Comparison of ENCODE assay signal across 19 cellular contexts in genomic region chr15:42891569-42891968, GRCh38. TPM values are rescaled to one million over a fixed set of nuclear protein-coding genes. Genes with fewer than 3 reads are reported as not detected.
DNase-seq lines count a peak whose midpoint lies in the region; ATAC-seq and TF ChIP-seq lines count a peak whose summit lies in the region.
"Had no signal": no experiment of that assay in that cellular context is flagged by ENCODE, and none has a peak within 500 bp of the region (broad histone marks: within the 10 kb centered on the region; RNA-seq: fewer than 3 reads in every experiment).

No MANE protein-coding gene starts in this region.

- no peak for DNase-seq in activated CD4-positive, CD25-positive, alpha-beta regulatory T cell treated with anti-CD3 and anti-CD28 coated beads, Interleukin-2, amount 50 U/mL, for 72 hours
- DNase-seq in WTC11 (ENCODE audit: low spot score) (no peak), foreskin fibroblast (peak; percentile 7 to 49), stromal cell of bone marrow (ENCODE audit: low read depth) (peak; percentile 29), NCI-H1105 treated with DMSO at 0.1 percent for 48 hours (lab: John Stamatoyannopoulos, UW) (no peak), MV-4-11 (lab: John Stamatoyannopoulos, UW) (no peak)
- DNase-seq: 8988T; activated CD4-positive, alpha-beta memory T cell treated with anti-CD3 and anti-CD28 coated beads, Interleukin-2, amount 10 ng/mL, durations not matched to agents 7 days and 5 days; activated T-cell treated with anti-CD3 and anti-CD28 coated beads, Interleukin-2, amount 50 U/mL, for 72 hours; head of caudate nucleus; NCI-H1417; NCI-H2227 treated with DMSO at 0.1 percent for 48 hours; occipital lobe; SIG-M5; small intestine had no signal

- POLR2A ChIA-PET in WTC11 (lab: Charles Lee), result no interaction called here

- CTCF ChIA-PET in WTC11 (lab: Charles Lee), result interaction anchor here (0.6 to 2.9 kb wide), 4 partner anchors 14 to 1383 kb away, joined by 3 to 9 read pairs (median 4); no protein-coding TSS in a partner anchor

- peak overlapping the region; percentile 90 for H3K27ac Mint-ChIP-seq in WTC11
- H3K27ac Mint-ChIP-seq: activated CD4-positive, alpha-beta memory T cell treated with anti-CD3 and anti-CD28 coated beads, Interleukin-2, amount 10 ng/mL, durations not matched to agents 7 days and 5 days; activated T-cell treated with anti-CD3 and anti-CD28 coated beads, Interleukin-2, amount 50 U/mL, for 72 hours had no signal

- peaks cover 14% of the 10 kb centered on the region for H3K36me3 Mint-ChIP-seq in WTC11

- H3K4me1 Mint-ChIP-seq in WTC11, result peaks cover 10% of the 10 kb centered on the region
- H3K4me1 Mint-ChIP-seq: activated CD4-positive, alpha-beta memory T cell treated with anti-CD3 and anti-CD28 coated beads, Interleukin-2, amount 10 ng/mL, durations not matched to agents 7 days and 5 days had no signal

- ATAC-seq in activated CD4-positive, CD25-positive, alpha-beta regulatory T cell treated with anti-CD3 and anti-CD28 coated beads, Interleukin-2, amount 50 U/mL, for 24 hours, result peak; percentile 35 to 49
- no peak for ATAC-seq in WTC11
- ATAC-seq in GM18873 (IDR thresholded peaks at IDR 0.05; ENCODE audit: low FRiP score, unreplicated experiment), result no peak
- ATAC-seq: activated T-cell treated with anti-CD3 and anti-CD28 coated beads, Interleukin-2, amount 50 U/mL, for 72 hours; K562 had no signal

- no peaks in the 10 kb centered on the region for H3K27me3 Mint-ChIP-seq in WTC11 (ENCODE audit: low read depth)
- H3K27me3 Mint-ChIP-seq: activated CD4-positive, alpha-beta memory T cell treated with anti-CD3 and anti-CD28 coated beads, Interleukin-2, amount 10 ng/mL, durations not matched to agents 7 days and 5 days had no signal

- H3K4me3 ChIP-seq in foreskin fibroblast (ENCODE audit: low read depth in 1 of 2, low read length in 2 of 2), result no peak overlapping the region
- H3K4me3 ChIP-seq: K562, tibial nerve had no signal

- peaks cover 14% of the 10 kb centered on the region for H3K9me3 Mint-ChIP-seq in WTC11

- H3K4me3 Mint-ChIP-seq in WTC11, result no peak overlapping the region
- H3K4me3 Mint-ChIP-seq: activated CD4-positive, alpha-beta memory T cell treated with anti-CD3 and anti-CD28 coated beads, Interleukin-2, amount 10 ng/mL, durations not matched to agents 7 days and 5 days; activated T-cell treated with anti-CD3 and anti-CD28 coated beads, Interleukin-2, amount 50 U/mL, for 72 hours had no signal

- TF ChIP-seq CTCF in WTC11 (IDR thresholded peaks at IDR 0.05) (no peak), foreskin fibroblast (IDR thresholded peaks at IDR 0.05; ENCODE audit: low read depth, low read length) (no peak)

TF ChIP-seq in WTC11, 78 proteins besides CTCF, POLR2A, EP300 and RAD21:
- TF ChIP-seq ZNF423 (CRISPR knock-in tag; IDR thresholded peaks at IDR 0.05), result no peak
- TF ChIP-seq HMGA2 (CRISPR knock-in tag; IDR thresholded peaks at IDR 0.05), result no peak
- no peak for TF ChIP-seq ZNF121 (CRISPR knock-in tag; IDR thresholded peaks at IDR 0.05)
- TF ChIP-seq USF2 (CRISPR knock-in tag; IDR thresholded peaks at IDR 0.05), result no peak
- TF ChIP-seq MXD4 (CRISPR knock-in tag; IDR thresholded peaks at IDR 0.05; ENCODE audit: borderline replicate concordance), result no peak
- TF ChIP-seq MAX (CRISPR knock-in tag; IDR thresholded peaks at IDR 0.05), result no peak
- no peak for TF ChIP-seq E2F4 (CRISPR knock-in tag; IDR thresholded peaks at IDR 0.05; ENCODE audit: borderline replicate concordance, low read depth)
- no peak for TF ChIP-seq GTF2I (CRISPR knock-in tag; conservative IDR thresholded peaks at IDR 0.05)
- no peak for TF ChIP-seq ZNF425 (CRISPR knock-in tag; conservative IDR thresholded peaks at IDR 0.05)
- TF ChIP-seq ZNF416 (CRISPR knock-in tag; IDR thresholded peaks at IDR 0.05), result no peak
- TF ChIP-seq ARID4B (CRISPR knock-in tag; IDR thresholded peaks at IDR 0.05; ENCODE audit: borderline replicate concordance), result no peak
- TF ChIP-seq KAT7 (CRISPR knock-in tag; IDR thresholded peaks at IDR 0.05; ENCODE audit: borderline replicate concordance), result no peak
- no peak for TF ChIP-seq ZNF396 (CRISPR knock-in tag; IDR thresholded peaks at IDR 0.05; ENCODE audit: borderline replicate concordance)
- TF ChIP-seq ZNF232 (CRISPR knock-in tag; IDR thresholded peaks at IDR 0.05), result no peak
- TF ChIP-seq FOXK1 (CRISPR knock-in tag; IDR thresholded peaks at IDR 0.05), result no peak
- no peak for TF ChIP-seq ELF4 (CRISPR knock-in tag; IDR thresholded peaks at IDR 0.05; ENCODE audit: low read depth)
- TF ChIP-seq NR1H2 (CRISPR knock-in tag; IDR thresholded peaks at IDR 0.05), result no peak
- TF ChIP-seq FOXP1 (CRISPR knock-in tag; IDR thresholded peaks at IDR 0.05; ENCODE audit: borderline replicate concordance), result no peak
- no peak for TF ChIP-seq CREB1 (CRISPR knock-in tag; IDR thresholded peaks at IDR 0.05)
- no peak for TF ChIP-seq ZNF671 (CRISPR knock-in tag; IDR thresholded peaks at IDR 0.05)
TF ChIP-seq in WTC11: peak in this region for 0.

RNA-seq across cellular contexts. Expression of gene TTBK2, which starts 29.0 kb away (rescaled TPM):
- total RNA-seq in WTC11 (2021), result 18.6 to 21.9 TPM (median 21.5 TPM) in 3 replicates

Comparison
In these comparisons a context has a peak if more than half of its experiments do, and no peak if none do; other contexts are left out.
1. ATAC-seq: peak in activated CD4-positive, CD25-positive, alpha-beta regulatory T cell treated with anti-CD3 and anti-CD28 coated beads, Interleukin-2, amount 50 U/mL, for 24 hours (2 of 2); none in WTC11 (single experiment) and GM18873 (single experiment).
2. DNase-seq: peak in foreskin fibroblast (2 of 2) and stromal cell of bone marrow (single experiment); none in activated CD4-positive, CD25-positive, alpha-beta regulatory T cell treated with anti-CD3 and anti-CD28 coated beads, Interleukin-2, amount 50 U/mL, for 72 hours (single experiment), WTC11 (single experiment), NCI-H1105 treated with DMSO at 0.1 percent for 48 hours (single experiment) and MV-4-11 (single experiment).